ENCODE assay signal across 21 cellular contexts in genomic region chr4:145536044-145536443, GRCh38.
"Had no signal": no experiment of that assay in that cellular context is flagged by ENCODE, and none has a peak within 500 bp of the region (broad histone marks: within the 10 kb centered on the region; RNA-seq: fewer than 3 reads in every experiment).

No MANE protein-coding gene starts in this region.

- DNase-seq: cortex of kidney; effector memory CD8-positive, alpha-beta T cell; erythroblast; esophagus squamous epithelium; foreskin fibroblast; gastrocnemius medialis; head of caudate nucleus; mesenchymal stem cell; mucosa of descending colon; naive B cell; sigmoid colon; spleen; stimulated activated CD4-positive, alpha-beta T cell treated with anti-CD3 and anti-CD28 coated beads, Interleukin-4, amount 100 ng/mL, for 4 hours; stimulated activated naive CD8-positive, alpha-beta T cell treated with anti-CD3 and anti-CD28 coated beads, Interleukin-15, Interleukin-2, amounts not matched to agents 100 U/mL and 50 U/mL, for 24 hours; substantia nigra; testis; tibial artery had no signal

- H3K27me3 ChIP-seq: esophagus squamous epithelium, gastrocnemius medialis, neutrophil, sigmoid colon, spleen, testis, tibial artery had no signal

- H2AFZ ChIP-seq: parathyroid adenoma had no signal

- H3K36me3 ChIP-seq: gastrocnemius medialis, neutrophil, spleen had no signal

- H3K27ac ChIP-seq: esophagus squamous epithelium, gastrocnemius medialis, neutrophil, parathyroid adenoma, sigmoid colon, spleen, testis, tibial artery had no signal

- H3K4me1 ChIP-seq: parathyroid adenoma, testis, tibial artery had no signal

- H3K4me3 ChIP-seq: esophagus squamous epithelium, gastrocnemius medialis, mucosa of descending colon, sigmoid colon, spleen, testis, tibial artery had no signal

- ATAC-seq: effector memory CD8-positive, alpha-beta T cell; gastrocnemius medialis; mucosa of descending colon; natural killer cell treated with Interleukin-12 subunit alpha and Interleukin-12 subunit beta and Interleukin-15 and Interleukin-18, amount 100 ng/mL, for 72 hours; stimulated activated memory B cell treated with anti-CD40 and anti-IgM and Interleukin-4, amounts not matched to agents 10 μg/mL and 1 μg/mL and 100 μg/mL, for 72 hours; stimulated activated naive CD8-positive, alpha-beta T cell treated with anti-CD3 and anti-CD28 coated beads, Interleukin-15, Interleukin-2, amounts not matched to agents 100 U/mL and 50 U/mL, for 24 hours had no signal

- H3K9me3 ChIP-seq: esophagus squamous epithelium, gastrocnemius medialis, mucosa of descending colon, neutrophil, sigmoid colon, spleen, testis, tibial artery had no signal

- H3K9ac ChIP-seq: parathyroid adenoma had no signal
